In genomic region chr2:38668092-38668491, GRCh38 we compare ENCODE assay signal across 12 cellular contexts. TPM values are rescaled to one million over a fixed set of nuclear protein-coding genes. Genes with fewer than 3 reads are reported as not detected.
DNase-seq lines count a peak whose midpoint lies in the region; ATAC-seq and TF ChIP-seq lines count a peak whose summit lies in the region.
"Had no signal": no experiment of that assay in that cellular context is flagged by ENCODE, and none has a peak within 500 bp of the region (broad histone marks: within the 10 kb centered on the region; RNA-seq: fewer than 3 reads in every experiment).

No MANE protein-coding gene starts in this region.

- 95% methylated on average over 4 of the region's 4 CpGs for WGBS in right cardiac atrium

- no peak for DNase-seq in stimulated activated naive CD8-positive, alpha-beta T cell treated with anti-CD3 and anti-CD28 coated beads, Interleukin-15, Interleukin-2, amounts not matched to agents 100 U/mL and 50 U/mL, for 24 hours
- DNase-seq in adipocyte (ENCODE audit: low read depth) (no peak), naive B cell (no peak), SHP77 treated with DMSO at 0.1 percent for 48 hours (lab: John Stamatoyannopoulos, UW) (no peak), right cardiac atrium (no peak), DMS79 treated with DMSO at 0.1 percent for 48 hours (lab: John Stamatoyannopoulos, UW) (no peak)
- DNase-seq: DND-41, hypothalamus, NCI-H1105, NCI-H2227 treated with DMSO at 0.1 percent for 48 hours had no signal

- H3K9ac ChIP-seq in adipocyte (ENCODE audit: low read length), result no peak overlapping the region

- peaks cover 30% of the 10 kb centered on the region for H3K4me1 ChIP-seq in adipocyte (ENCODE audit: control insufficient read depth, insufficient read depth, low read length)
- H3K4me1 ChIP-seq in right cardiac atrium (ENCODE audit: control insufficient read depth, insufficient read depth, low read length), result no peaks in the 10 kb centered on the region

- peaks cover 74% of the 10 kb centered on the region for H3K4me1 Mint-ChIP-seq in stimulated activated naive CD8-positive, alpha-beta T cell treated with anti-CD3 and anti-CD28 coated beads, Interleukin-15, Interleukin-2, amounts not matched to agents 100 ng/mL and 50 ng/mL, for 24 hours (ENCODE audit: low read depth)
- H3K4me1 Mint-ChIP-seq in naive B cell, result peaks cover 18 to 29% (median 26%) of the 10 kb centered on the region in 3 donors

- no peak for TF ChIP-seq POLR2A in GM18505 (IDR thresholded peaks at IDR 0.05; ENCODE audit: borderline replicate concordance, extremely low read depth, insufficient read depth, insufficient read length)

- no peaks in the 10 kb centered on the region for H3K9me3 Mint-ChIP-seq in stimulated activated naive CD8-positive, alpha-beta T cell treated with anti-CD3 and anti-CD28 coated beads, Interleukin-15, Interleukin-2, amounts not matched to agents 100 ng/mL and 50 ng/mL, for 24 hours
- no peaks in the 10 kb centered on the region for H3K9me3 Mint-ChIP-seq in naive B cell

- peak overlapping the region; percentile 87 for H3K4me3 ChIP-seq in adipocyte (ENCODE audit: low read length)
- H3K4me3 ChIP-seq in right cardiac atrium (ENCODE audit: low read length), result no peak overlapping the region

- peak overlapping the region; percentile 97 for H3K27ac Mint-ChIP-seq in stimulated activated naive CD8-positive, alpha-beta T cell treated with anti-CD3 and anti-CD28 coated beads, Interleukin-15, Interleukin-2, amounts not matched to agents 100 ng/mL and 50 ng/mL, for 24 hours
- no peak overlapping the region for H3K27ac Mint-ChIP-seq in naive B cell

- no peaks in the 10 kb centered on the region for H3K27me3 Mint-ChIP-seq in stimulated activated naive CD8-positive, alpha-beta T cell treated with anti-CD3 and anti-CD28 coated beads, Interleukin-15, Interleukin-2, amounts not matched to agents 100 ng/mL and 50 ng/mL, for 24 hours
- no peaks in the 10 kb centered on the region for H3K27me3 Mint-ChIP-seq in naive B cell

- no peak overlapping the region for H3K27ac ChIP-seq in right cardiac atrium (ENCODE audit: low read length)

- H3K36me3 Mint-ChIP-seq in stimulated activated naive CD8-positive, alpha-beta T cell treated with anti-CD3 and anti-CD28 coated beads, Interleukin-15, Interleukin-2, amounts not matched to agents 100 ng/mL and 50 ng/mL, for 24 hours (ENCODE audit: low read depth), result peaks cover 41% of the 10 kb centered on the region
- peaks cover 0 to 11% of the 10 kb centered on the region in 2 donors for H3K36me3 Mint-ChIP-seq in naive B cell

- intact Hi-C loops in right cardiac atrium (cut with DNase I), result loop anchor here in 1 of 4 donors (5.0 to 10.0 kb wide), 2 partner anchors 57 to 66 kb away; partner anchors contain the start of gene HNRNPLL

- no peak for ATAC-seq in stimulated activated naive CD8-positive, alpha-beta T cell treated with anti-CD3 and anti-CD28 coated beads, Interleukin-15, Interleukin-2, amounts not matched to agents 100 U/mL and 50 U/mL, for 24 hours
- ATAC-seq in naive B cell (ENCODE audit: low read depth in 2 of 2), result no peak
- no peak for ATAC-seq in right cardiac atrium
- no peak for ATAC-seq in GM18505 (IDR thresholded peaks at IDR 0.05; ENCODE audit: unreplicated experiment)

- H3K36me3 ChIP-seq in adipocyte (ENCODE audit: control insufficient read depth, insufficient read depth, low read length, severe bottlenecking), result no peaks in the 10 kb centered on the region

- H3K4me3 Mint-ChIP-seq in stimulated activated naive CD8-positive, alpha-beta T cell treated with anti-CD3 and anti-CD28 coated beads, Interleukin-15, Interleukin-2, amounts not matched to agents 100 ng/mL and 50 ng/mL, for 24 hours, result peak overlapping the region; percentile 86
- H3K4me3 Mint-ChIP-seq in naive B cell, result peak overlapping the region in 6 of 8 donors; percentile 17 to 72 (median 62)

- no peaks in the 10 kb centered on the region for H3K9me3 ChIP-seq in adipocyte (ENCODE audit: control insufficient read depth, low read length)
- H3K9me3 ChIP-seq in right cardiac atrium (ENCODE audit: control insufficient read depth, low read length), result no peaks in the 10 kb centered on the region

- no peaks in the 10 kb centered on the region for H3K27me3 ChIP-seq in adipocyte (replicated peaks; ENCODE audit: control insufficient read depth, insufficient read depth, low read length)
- no peaks in the 10 kb centered on the region for H3K27me3 ChIP-seq in right cardiac atrium (ENCODE audit: control insufficient read depth, insufficient read depth)

RNA-seq across cellular contexts. Expression of gene GALM, which starts 2.2 kb away (rescaled TPM):
- 10 to 100 TPM in 4 of 6 donors, 1 to 10 TPM in 2; 7.4 to 12.1 (median 10.5) TPM for polyA plus RNA-seq in naive B cell (ENCODE audit: low read depth in 6 of 6)
- total RNA-seq in right cardiac atrium, result 10 to 100 TPM; 11.4 to 23.0 (median 19.8) TPM
- polyA plus RNA-seq in right cardiac atrium, result 13.5 TPM
